ENCODE assay signal across 23 cellular contexts in the genomic region with DNA sequence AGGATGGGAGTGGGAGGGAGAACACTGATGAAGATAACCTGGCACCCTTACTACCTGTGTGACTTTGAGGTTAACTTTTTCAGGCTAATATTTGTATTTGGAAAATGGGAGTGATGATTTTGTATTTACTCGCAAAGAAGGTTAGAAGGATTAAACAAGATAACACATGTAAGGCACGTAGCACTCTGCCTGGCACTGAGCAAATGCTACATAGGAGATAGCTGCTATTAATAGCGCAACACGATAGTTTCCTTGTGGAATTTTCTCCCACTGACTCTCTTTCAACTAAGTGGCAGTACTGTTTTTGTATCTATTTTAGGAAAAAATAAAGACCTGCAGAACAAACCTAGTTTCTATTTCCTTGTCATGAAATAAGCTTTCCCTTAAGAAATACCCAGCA. TPM values are rescaled to one million over a fixed set of nuclear protein-coding genes. Genes with fewer than 3 reads are reported as not detected.
DNase-seq lines count a peak whose midpoint lies in the region; ATAC-seq, FAIRE-seq and TF ChIP-seq lines count a peak whose summit lies in the region.
"Had no signal": no experiment of that assay in that cellular context is flagged by ENCODE, and none has a peak within 500 bp of the region (broad histone marks: within the 10 kb centered on the region; RNA-seq: fewer than 3 reads in every experiment).

No MANE protein-coding gene starts in this region.

- no peaks in the 10 kb centered on the region for H3K79me2 ChIP-seq in hepatocyte

- intact Hi-C loops in psoas muscle (cut with DNase I), result no loop called here

- no peaks in the 10 kb centered on the region for H3K9me2 ChIP-seq in hepatocyte (replicated peaks; ENCODE audit: insufficient read depth)

- H3K4me3 Mint-ChIP-seq in T-helper 2 cell treated with Interferon-gamma antibody and Interleukin-4, amounts not matched to agents 5 μg/mL and 100 μg/mL, for 36 hours, result no peak overlapping the region
- H3K4me3 Mint-ChIP-seq: CD14-positive monocyte; CD4-positive, alpha-beta T cell had no signal

- no peak for DNase-seq in T-helper 2 cell treated with Interferon-gamma antibody and Interleukin-4, amounts not matched to agents 5 μg/mL and 100 μg/mL, for 36 hours (ENCODE audit: low spot score)
- DNase-seq in T-helper 2 cell (no peak), hepatocyte (ENCODE audit: low spot score) (no peak), psoas muscle (no peak), DMS153 (lab: John Stamatoyannopoulos, UW) (no peak), H54 (ENCODE audit: insufficient read length, low spot score) (no peak), NCI-H82 (lab: John Stamatoyannopoulos, UW) (no peak)
- DNase-seq: 8988T; ACHN; AML-193; BE2C; Calu3; CD4-positive, alpha-beta T cell; COR-L47; DND-41; GOT3; H7; HCEC 1CT had no signal

- WGBS in hepatocyte (ENCODE audit: low lambda C conversion rate, missing lambda C conversion rate), result 84% methylated on average over 4 of the region's 4 CpGs
- WGBS in psoas muscle, 3 donors, result 42 to 56% (median 42%) methylated on average over 4 of the region's 4 CpGs

- H3K4me3 ChIP-seq in hepatocyte (no peak overlapping the region), psoas muscle (peak overlapping the region; percentile 16)
- H3K4me3 ChIP-seq: A549; BLaER1 treated with 17β-estradiol and CSF1 and Interleukin-3, amounts not matched to agents 10 nM and 100 nM had no signal

- no peaks in the 10 kb centered on the region for H3K9me3 ChIP-seq in hepatocyte (ENCODE audit: low read depth)
- no peaks in the 10 kb centered on the region for H3K9me3 ChIP-seq in psoas muscle
- H3K9me3 ChIP-seq: A549, BE2C had no signal

- peaks cover 6% of the 10 kb centered on the region for H3K4me1 ChIP-seq in hepatocyte (ENCODE audit: insufficient read depth)
- H3K4me1 ChIP-seq in psoas muscle, result peaks cover 11% of the 10 kb centered on the region
- H3K4me1 ChIP-seq: A549; BE2C; BLaER1 treated with 17β-estradiol and CSF1 and Interleukin-3, amounts not matched to agents 10 nM and 100 nM had no signal

- peak overlapping the region; percentile 79 for H3K27ac ChIP-seq in VCaP
- H3K27ac ChIP-seq in hepatocyte, result peak overlapping the region; percentile 9
- no peak overlapping the region for H3K27ac ChIP-seq in psoas muscle
- H3K27ac ChIP-seq: A549; BLaER1 treated with 17β-estradiol and CSF1 and Interleukin-3, amounts not matched to agents 10 nM and 100 nM had no signal

- FAIRE-seq in H54 (lab: Jason Lieb, UNC), result no peak
- FAIRE-seq: GM12892 had no signal

- TF ChIP-seq CTCF in VCaP (conservative IDR thresholded peaks at IDR 0.05) (no peak), hepatocyte (IDR thresholded peaks at IDR 0.05; ENCODE audit: poor library complexity) (no peak), psoas muscle (IDR thresholded peaks at IDR 0.05) (no peak)

- no peaks in the 10 kb centered on the region for H3K9me3 Mint-ChIP-seq in T-helper 2 cell treated with Interferon-gamma antibody and Interleukin-4, amounts not matched to agents 5 μg/mL and 100 μg/mL, for 36 hours
- H3K9me3 Mint-ChIP-seq: CD4-positive, alpha-beta T cell had no signal

- H2AFZ ChIP-seq in hepatocyte, result no peak overlapping the region

- TF ChIP-seq POLR2A in H54 (IDR thresholded peaks at IDR 0.05; ENCODE audit: low read depth, low read length), result no peak

- no peaks in the 10 kb centered on the region for H4K20me1 ChIP-seq in hepatocyte (ENCODE audit: insufficient read depth, poor library complexity, severe bottlenecking)
- H4K20me1 ChIP-seq: BLaER1 treated with 17β-estradiol and CSF1 and Interleukin-3, amounts not matched to agents 10 nM and 100 nM had no signal

- peak overlapping the region; percentile 27 for H3K27ac Mint-ChIP-seq in T-helper 2 cell treated with Interferon-gamma antibody and Interleukin-4, amounts not matched to agents 5 μg/mL and 100 μg/mL, for 36 hours
- H3K27ac Mint-ChIP-seq: CD14-positive monocyte; CD4-positive, alpha-beta T cell had no signal

- no peaks in the 10 kb centered on the region for H3K36me3 Mint-ChIP-seq in T-helper 2 cell treated with Interferon-gamma antibody and Interleukin-4, amounts not matched to agents 5 μg/mL and 100 μg/mL, for 36 hours (ENCODE audit: low read depth)
- H3K36me3 Mint-ChIP-seq: CD14-positive monocyte had no signal

- H3K4me1 Mint-ChIP-seq in T-helper 2 cell treated with Interferon-gamma antibody and Interleukin-4, amounts not matched to agents 5 μg/mL and 100 μg/mL, for 36 hours (ENCODE audit: low read depth), result peaks cover 19% of the 10 kb centered on the region
- H3K4me1 Mint-ChIP-seq: CD14-positive monocyte had no signal

- no peaks in the 10 kb centered on the region for H3K36me3 ChIP-seq in hepatocyte (replicated peaks; ENCODE audit: insufficient read depth, low read depth)
- no peaks in the 10 kb centered on the region for H3K36me3 ChIP-seq in psoas muscle (ENCODE audit: insufficient read depth in 1 of 2, low read depth in 1 of 2)
- H3K36me3 ChIP-seq: BE2C; BLaER1 treated with 17β-estradiol and CSF1 and Interleukin-3, amounts not matched to agents 10 nM and 100 nM had no signal

- no peaks in the 10 kb centered on the region for H3K27me3 Mint-ChIP-seq in T-helper 2 cell treated with Interferon-gamma antibody and Interleukin-4, amounts not matched to agents 5 μg/mL and 100 μg/mL, for 36 hours (ENCODE audit: low read depth)
- H3K27me3 Mint-ChIP-seq: CD4-positive, alpha-beta T cell had no signal

- ATAC-seq in psoas muscle, result no peak
- ATAC-seq: A549 had no signal

- no peak overlapping the region for H3K4me2 ChIP-seq in hepatocyte
- H3K4me2 ChIP-seq: A549; BLaER1 treated with 17β-estradiol and CSF1 and Interleukin-3, amounts not matched to agents 10 nM and 100 nM had no signal

- H3K27me3 ChIP-seq in hepatocyte, result no peaks in the 10 kb centered on the region
- H3K27me3 ChIP-seq in psoas muscle (ENCODE audit: insufficient read depth in 3 of 3, low read length in 2 of 3), result no peaks in the 10 kb centered on the region
- H3K27me3 ChIP-seq: BE2C; BLaER1 treated with 17β-estradiol and CSF1 and Interleukin-3, amounts not matched to agents 10 nM and 100 nM had no signal

RNA-seq across cellular contexts. Expression of gene KCNJ16, which starts 15.4 kb away (rescaled TPM):
- total RNA-seq in hepatocyte (40.6 and 46.9 TPM in 2 replicates), psoas muscle (not detected)
- polyA plus RNA-seq in hepatocyte (2.7 and 3.5 TPM in 2 replicates), psoas muscle (under 1 TPM in 2 of 3 donors, not detected in 1; 0.04 to 0.27 TPM)
- total RNA-seq: Calu3; CD4-positive, alpha-beta T cell had no signal
- polyA plus RNA-seq: CD14-positive monocyte had no signal

Comparison
In these comparisons a context has a peak if more than half of its experiments do, and no peak if none do; other contexts are left out.
1. RNA of gene KCNJ16, which starts 15.4 kb away (total RNA-seq): 40.6 to 46.9 TPM in hepatocyte; not detected in psoas muscle; every median in the first group is over 10 times any median in the second.